16 cellular contexts compared by ENCODE assay signal in genomic region chr6:41201784-41202181, GRCh38. TPM values are rescaled to one million over a fixed set of nuclear protein-coding genes. Genes with fewer than 3 reads are reported as not detected.
DNase-seq lines count a peak whose midpoint lies in the region; ATAC-seq and TF ChIP-seq lines count a peak whose summit lies in the region.
"Had no signal": no experiment of that assay in that cellular context is flagged by ENCODE, and none has a peak within 500 bp of the region (broad histone marks: within the 10 kb centered on the region; RNA-seq: fewer than 3 reads in every experiment).

No MANE protein-coding gene starts in this region.

- H3K9me3 ChIP-seq in MM.1S (replicated peaks; ENCODE audit: insufficient read depth, low read length), result no peaks in the 10 kb centered on the region
- H3K9me3 ChIP-seq in neutrophil, result no peaks in the 10 kb centered on the region
- no peaks in the 10 kb centered on the region for H3K9me3 ChIP-seq in GM23248 (ENCODE audit: low read depth)
- H3K9me3 ChIP-seq: esophagus squamous epithelium, right lobe of liver, suprapubic skin had no signal

- H3K27ac Mint-ChIP-seq in T-helper 1 cell treated with Interleukin-12 subunit alpha and Interleukin-12 subunit beta and Interleukin-4 antibody, amounts not matched to agents 30 μg/mL and 1 μg/mL, for 36 hours, result peak overlapping the region; percentile 93
- peak overlapping the region; percentile 87 for H3K27ac Mint-ChIP-seq in activated naive CD8-positive, alpha-beta T cell treated with anti-CD3 and anti-CD28 coated beads, Interleukin-2, amount 50 U/mL, for 24 hours

- peaks cover 32% of the 10 kb centered on the region for H3K4me1 ChIP-seq in MM.1S (ENCODE audit: low read length)
- peaks cover 62 to 64% of the 10 kb centered on the region in 2 experiments for H3K4me1 ChIP-seq in neutrophil (ENCODE audit: control insufficient read depth in 1 of 2, insufficient read depth in 1 of 2, low read depth in 1 of 2, low read length in 1 of 2)
- H3K4me1 ChIP-seq in GM23248 (ENCODE audit: insufficient read depth), result no peaks in the 10 kb centered on the region
- H3K4me1 ChIP-seq: right lobe of liver had no signal

- H2AFZ ChIP-seq in MM.1S (ENCODE audit: low read length), result 0 out of 2 replicates have a peak overlapping the region, but pooled peaks have one; percentile 64
- no peak overlapping the region for H2AFZ ChIP-seq in GM23248

- H3K27ac ChIP-seq in MM.1S (ENCODE audit: low read length) (peak overlapping the region; percentile 91; the same call in 1 of the 2 replicates), neutrophil (peak overlapping the region; percentile 99), GM23248 (no peak overlapping the region)
- H3K27ac ChIP-seq: 22Rv1, suprapubic skin had no signal

- H3K4me3 Mint-ChIP-seq in T-helper 1 cell treated with Interleukin-12 subunit alpha and Interleukin-12 subunit beta and Interleukin-4 antibody, amounts not matched to agents 30 μg/mL and 1 μg/mL, for 36 hours, result peak overlapping the region; percentile 76
- peak overlapping the region; percentile 70 for H3K4me3 Mint-ChIP-seq in activated naive CD8-positive, alpha-beta T cell treated with anti-CD3 and anti-CD28 coated beads, Interleukin-2, amount 50 U/mL, for 24 hours

- WGBS in GM23248 (ENCODE audit: low coverage in 1 of 2, low lambda C conversion rate in 2 of 2, missing lambda C conversion rate in 2 of 2), 2 experiments, result 44 to 46% methylated on average over 6 to 9 of the region's 9 CpGs

- H3K36me3 ChIP-seq in MM.1S (replicated peaks; ENCODE audit: insufficient read depth, low read length) (no peaks in the 10 kb centered on the region), neutrophil (peaks cover 18% of the 10 kb centered on the region), GM23248 (ENCODE audit: low read depth) (no peaks in the 10 kb centered on the region)
- H3K36me3 ChIP-seq: esophagus squamous epithelium, right lobe of liver, suprapubic skin had no signal

- H3K9ac ChIP-seq in MM.1S (ENCODE audit: low read length) (no peak overlapping the region; the same call in 1 of the 2 replicates), GM23248 (no peak overlapping the region)

- no peaks in the 10 kb centered on the region for H3K27me3 ChIP-seq in MM.1S (replicated peaks; ENCODE audit: insufficient read depth, low read length)
- H3K27me3 ChIP-seq in neutrophil, result no peaks in the 10 kb centered on the region
- H3K27me3 ChIP-seq in GM23248 (replicated peaks; ENCODE audit: insufficient read depth), result peaks cover 5% of the 10 kb centered on the region; the same call in 1 of the 2 replicates
- H3K27me3 ChIP-seq: esophagus squamous epithelium, right lobe of liver had no signal

- no peak overlapping the region for H3K4me3 ChIP-seq in MM.1S (ENCODE audit: low read length)
- H3K4me3 ChIP-seq in neutrophil (ENCODE audit: low read depth in 1 of 2, low read length in 1 of 2), result peak overlapping the region; percentile 59 to 65
- no peak overlapping the region for H3K4me3 ChIP-seq in GM23248
- H3K4me3 ChIP-seq: esophagus squamous epithelium, right lobe of liver, suprapubic skin had no signal

- DNase-seq in T-helper 1 cell, result no peak
- DNase-seq in MM.1S, result no peak
- no peak for DNase-seq in activated naive CD8-positive, alpha-beta T cell treated with anti-CD3 and anti-CD28 coated beads, Interleukin-2, amount 50 U/mL, for 24 hours
- DNase-seq in GM23248, result no peak
- DNase-seq in NCI-H345 (lab: John Stamatoyannopoulos, UW), result no peak
- DNase-seq: activated effector memory CD4-positive, alpha-beta T cell treated with anti-CD3 and anti-CD28 coated beads, Interleukin-2, amount 50 U/mL, for 16 hours; esophagus squamous epithelium; NCI-H1105 treated with DMSO at 0.1 percent for 48 hours; NCI-H524 treated with DMSO at 0.1 percent for 48 hours; right lobe of liver had no signal

- H3K4me1 Mint-ChIP-seq in T-helper 1 cell treated with Interleukin-12 subunit alpha and Interleukin-12 subunit beta and Interleukin-4 antibody, amounts not matched to agents 30 μg/mL and 1 μg/mL, for 36 hours (ENCODE audit: low read depth), result peaks cover 49% of the 10 kb centered on the region
- H3K4me1 Mint-ChIP-seq in activated naive CD8-positive, alpha-beta T cell treated with anti-CD3 and anti-CD28 coated beads, Interleukin-2, amount 50 U/mL, for 24 hours, result peaks cover 50% of the 10 kb centered on the region

- no peaks in the 10 kb centered on the region for H3K27me3 Mint-ChIP-seq in T-helper 1 cell treated with Interleukin-12 subunit alpha and Interleukin-12 subunit beta and Interleukin-4 antibody, amounts not matched to agents 30 μg/mL and 1 μg/mL, for 36 hours (ENCODE audit: low read depth)
- no peaks in the 10 kb centered on the region for H3K27me3 Mint-ChIP-seq in activated naive CD8-positive, alpha-beta T cell treated with anti-CD3 and anti-CD28 coated beads, Interleukin-2, amount 50 U/mL, for 24 hours

- H3K9me2 ChIP-seq in MM.1S (replicated peaks; ENCODE audit: insufficient read depth, low read length) (no peaks in the 10 kb centered on the region), GM23248 (ENCODE audit: insufficient read depth) (no peaks in the 10 kb centered on the region)

- H3K79me2 ChIP-seq in MM.1S (ENCODE audit: low read length) (no peaks in the 10 kb centered on the region), GM23248 (ENCODE audit: insufficient read depth) (no peaks in the 10 kb centered on the region)

- H3K4me2 ChIP-seq in MM.1S (ENCODE audit: low read depth, low read length) (peak overlapping the region; percentile 73; the same call in 1 of the 2 replicates), GM23248 (ENCODE audit: unreplicated experiment) (no peak overlapping the region)

- H3K9me3 Mint-ChIP-seq in T-helper 1 cell treated with Interleukin-12 subunit alpha and Interleukin-12 subunit beta and Interleukin-4 antibody, amounts not matched to agents 30 μg/mL and 1 μg/mL, for 36 hours, result peaks cover 12% of the 10 kb centered on the region
- H3K9me3 Mint-ChIP-seq in activated naive CD8-positive, alpha-beta T cell treated with anti-CD3 and anti-CD28 coated beads, Interleukin-2, amount 50 U/mL, for 24 hours, result no peaks in the 10 kb centered on the region

- ATAC-seq in activated naive CD8-positive, alpha-beta T cell treated with anti-CD3 and anti-CD28 coated beads, Interleukin-2, amount 50 U/mL, for 24 hours, result no peak
- ATAC-seq in GM18861 (IDR thresholded peaks at IDR 0.05; ENCODE audit: unreplicated experiment), result no peak

- no peaks in the 10 kb centered on the region for H4K20me1 ChIP-seq in MM.1S (ENCODE audit: insufficient read depth, low read length)
- no peaks in the 10 kb centered on the region for H4K20me1 ChIP-seq in GM23248 (ENCODE audit: insufficient read depth)

- in situ Hi-C loops in GM23248 (cut with MboI), result no loop called here

- peaks cover 25% of the 10 kb centered on the region for H3F3A ChIP-seq in MM.1S (ENCODE audit: insufficient read depth, low read length)
- H3F3A ChIP-seq in GM23248 (ENCODE audit: insufficient read depth), result no peaks in the 10 kb centered on the region

- no peak for TF ChIP-seq CTCF in MM.1S (IDR thresholded peaks at IDR 0.05; ENCODE audit: low read length)
- TF ChIP-seq CTCF in neutrophil (IDR thresholded peaks at IDR 0.05), result no peak

- peaks cover 24% of the 10 kb centered on the region for H3K36me3 Mint-ChIP-seq in T-helper 1 cell treated with Interleukin-12 subunit alpha and Interleukin-12 subunit beta and Interleukin-4 antibody, amounts not matched to agents 30 μg/mL and 1 μg/mL, for 36 hours (ENCODE audit: low read depth)
- no peaks in the 10 kb centered on the region for H3K36me3 Mint-ChIP-seq in activated naive CD8-positive, alpha-beta T cell treated with anti-CD3 and anti-CD28 coated beads, Interleukin-2, amount 50 U/mL, for 24 hours (ENCODE audit: low read depth)

RNA-seq across cellular contexts. Expression of gene TREML2, which starts 0.8 kb away (rescaled TPM):
- not detected in 2 replicates for total RNA-seq in GM23248 (2014; rRNA removed; shearing (Covaris generic))
- polyA plus RNA-seq in GM23248 (2016; fragmentation: Nextera tagmentation; extraction: Ambion mirVana), result not detected in 2 replicates
- total RNA-seq: HT1080, suprapubic skin had no signal

RNA-seq across cellular contexts. Expression of gene TREML4, which starts 26.4 kb away (rescaled TPM):
- not detected in 2 replicates for total RNA-seq in GM23248 (2014; rRNA removed; shearing (Covaris generic))
- not detected in 2 replicates for polyA plus RNA-seq in GM23248 (2016; fragmentation: Nextera tagmentation; extraction: Ambion mirVana)
- total RNA-seq: esophagus squamous epithelium, HT1080, suprapubic skin had no signal

RNA-seq across cellular contexts. Expression of gene TREM2, which starts 38.9 kb away (rescaled TPM):
- not detected in 2 replicates for total RNA-seq in GM23248 (2014; rRNA removed; shearing (Covaris generic))
- polyA plus RNA-seq in GM23248 (2016; fragmentation: Nextera tagmentation; extraction: Ambion mirVana), result not detected in 2 replicates

RNA-seq across cellular contexts. Expression of gene TREML1, which starts 47.6 kb away (rescaled TPM):
- not detected in 2 replicates for total RNA-seq in GM23248 (2014; rRNA removed; shearing (Covaris generic))
- polyA plus RNA-seq in GM23248 (2016; fragmentation: Nextera tagmentation; extraction: Ambion mirVana), result not detected in 2 replicates
- total RNA-seq: esophagus squamous epithelium, HT1080, suprapubic skin had no signal

Comparison
In these comparisons a context has a peak if more than half of its experiments do, and no peak if none do; other contexts are left out.
1. H3K4me3 ChIP-seq: peak in neutrophil (2 of 2); none in MM.1S (single experiment) and GM23248 (single experiment).